18 cellular contexts compared by ENCODE assay signal in genomic region chr7:4066206-4066605, GRCh38.
DNase-seq lines count a peak whose midpoint lies in the region; ATAC-seq and TF ChIP-seq lines count a peak whose summit lies in the region.
"Had no signal": no experiment of that assay in that cellular context is flagged by ENCODE, and none has a peak within 500 bp of the region (broad histone marks: within the 10 kb centered on the region; RNA-seq: fewer than 3 reads in every experiment).

No MANE protein-coding gene starts in this region.

- intact Hi-C loops in stomach (cut with DNase I; ENCODE audit: low total_unique reads): no loop called here
- intact Hi-C loops in activated CD8-positive, alpha-beta T cell treated with anti-CD3 and anti-CD28 coated beads for 36 hours (cut with micrococcal nuclease): no loop called here

- H3K9me3 ChIP-seq in lung (ENCODE audit: control insufficient read depth in 2 of 2, insufficient read depth in 1 of 2, low read length in 1 of 2) (no peaks in the 10 kb centered on the region), stomach (no peaks in the 10 kb centered on the region)
- H3K9me3 ChIP-seq: A549, BLaER1, HAP-1 had no signal

- H3K27me3 ChIP-seq in lung (ENCODE audit: control insufficient read depth, insufficient read depth) (no peaks in the 10 kb centered on the region), stomach (no peaks in the 10 kb centered on the region)
- H3K27me3 ChIP-seq: BLaER1 had no signal

- POLR2A ChIA-PET in activated CD8-positive, alpha-beta T cell treated with anti-CD3 and anti-CD28 coated beads for 36 hours (lab: Charles Lee): no interaction called here

- no peak for TF ChIP-seq POLR2A in stomach (IDR thresholded peaks at IDR 0.05)

- H3K4me3 ChIP-seq in coronary artery: no peak overlapping the region
- no peak overlapping the region for H3K4me3 ChIP-seq in lung
- no peak overlapping the region for H3K4me3 ChIP-seq in stomach
- H3K4me3 ChIP-seq: A549, BLaER1, HAP-1 had no signal

- H3K27me3 Mint-ChIP-seq in activated CD8-positive, alpha-beta T cell treated with anti-CD3 and anti-CD28 coated beads for 36 hours: no peaks in the 10 kb centered on the region

- CTCF ChIA-PET in activated CD8-positive, alpha-beta T cell treated with anti-CD3 and anti-CD28 coated beads for 36 hours (lab: Charles Lee): no interaction called here

- peaks cover 9% of the 10 kb centered on the region for H3K4me1 Mint-ChIP-seq in activated CD8-positive, alpha-beta T cell treated with anti-CD3 and anti-CD28 coated beads for 36 hours (ENCODE audit: low read depth)

- TF ChIP-seq CTCF in coronary artery (IDR thresholded peaks at IDR 0.05) (no peak), lung (IDR thresholded peaks at IDR 0.05; ENCODE audit: control extremely low read depth, extremely low read depth) (no peak), stomach (IDR thresholded peaks at IDR 0.05) (no peak)
- TF ChIP-seq CTCF in activated CD8-positive, alpha-beta T cell treated with anti-CD3 and anti-CD28 coated beads for 36 hours (IDR thresholded peaks at IDR 0.05): no peak

- ATAC-seq in lung (ENCODE audit: insufficient read depth, low FRiP score): no peak
- ATAC-seq in GM18873 (IDR thresholded peaks at IDR 0.05; ENCODE audit: low FRiP score, unreplicated experiment): no peak
- ATAC-seq in activated CD8-positive, alpha-beta T cell treated with anti-CD3 and anti-CD28 coated beads for 36 hours: no peak
- ATAC-seq: A549 had no signal

- DNase-seq in NCI-H1092 treated with DMSO at 0.1 percent for 48 hours (lab: John Stamatoyannopoulos, UW) (peak; percentile 16), NCI-H1092 (lab: John Stamatoyannopoulos, UW) (no peak), coronary artery (ENCODE audit: low spot score) (peak; percentile 53), lung (ENCODE audit: low spot score) (peak; percentile 6), stomach (peak; percentile 3), hepatic stellate cell (ENCODE audit: low spot score) (no peak)
- no peak for DNase-seq in activated CD8-positive, alpha-beta T cell treated with anti-CD3 and anti-CD28 coated beads for 36 hours
- DNase-seq: AML-193; CD4-positive, alpha-beta memory T cell; DMS153; DMS79; GDM1 had no signal

- H3K36me3 ChIP-seq in lung (ENCODE audit: control insufficient read depth in 2 of 2, insufficient read depth in 2 of 2, low read length in 2 of 2): no peaks in the 10 kb centered on the region
- H3K36me3 ChIP-seq in stomach: peaks cover 0 to 3% (median 0%) of the 10 kb centered on the region in 4 donors
- H3K36me3 ChIP-seq: BLaER1, HAP-1 had no signal

- H3K27ac Mint-ChIP-seq in activated CD8-positive, alpha-beta T cell treated with anti-CD3 and anti-CD28 coated beads for 36 hours: no peak overlapping the region
- H3K27ac Mint-ChIP-seq: CD14-positive monocyte had no signal

- no peak overlapping the region for H3K27ac ChIP-seq in coronary artery
- no peak overlapping the region for H3K27ac ChIP-seq in lung (ENCODE audit: low read depth in 1 of 2, low read length in 1 of 2)
- H3K27ac ChIP-seq in stomach: no peak overlapping the region
- H3K27ac ChIP-seq: 22Rv1, A549, BLaER1 had no signal

- WGBS in lung, 2 donors: 87 to 92% methylated on average over 10 of the region's 10 CpGs
- WGBS in stomach, 5 donors: 76 to 86% (median 86%) methylated on average over 9 to 10 of the region's 10 CpGs

- no peak for TF ChIP-seq EP300 in stomach (IDR thresholded peaks at IDR 0.05)

- no peaks in the 10 kb centered on the region for H3K36me3 Mint-ChIP-seq in activated CD8-positive, alpha-beta T cell treated with anti-CD3 and anti-CD28 coated beads for 36 hours (ENCODE audit: low read depth)
- H3K36me3 Mint-ChIP-seq: CD14-positive monocyte; CD4-positive, alpha-beta memory T cell had no signal

- no peaks in the 10 kb centered on the region for H3K9me3 Mint-ChIP-seq in activated CD8-positive, alpha-beta T cell treated with anti-CD3 and anti-CD28 coated beads for 36 hours

- H3K4me3 Mint-ChIP-seq in activated CD8-positive, alpha-beta T cell treated with anti-CD3 and anti-CD28 coated beads for 36 hours: no peak overlapping the region
- H3K4me3 Mint-ChIP-seq: CD4-positive, alpha-beta memory T cell had no signal

- H3K4me1 ChIP-seq in lung (ENCODE audit: control insufficient read depth in 2 of 2, insufficient read depth in 2 of 2, low read length in 2 of 2) (no peaks in the 10 kb centered on the region), stomach (no peaks in the 10 kb centered on the region)
- H3K4me1 ChIP-seq: A549, BLaER1, HAP-1 had no signal

Comparison
In these comparisons a context has a peak if more than half of its experiments do, and no peak if none do; other contexts are left out.
1. DNase-seq: peak in NCI-H1092 treated with DMSO at 0.1 percent for 48 hours (single experiment), coronary artery (single experiment), lung (single experiment) and stomach (single experiment); none in NCI-H1092 (single experiment), hepatic stellate cell (single experiment) and activated CD8-positive, alpha-beta T cell treated with anti-CD3 and anti-CD28 coated beads for 36 hours (single experiment).